12 cellular contexts compared by ENCODE assay signal in the genomic region with DNA sequence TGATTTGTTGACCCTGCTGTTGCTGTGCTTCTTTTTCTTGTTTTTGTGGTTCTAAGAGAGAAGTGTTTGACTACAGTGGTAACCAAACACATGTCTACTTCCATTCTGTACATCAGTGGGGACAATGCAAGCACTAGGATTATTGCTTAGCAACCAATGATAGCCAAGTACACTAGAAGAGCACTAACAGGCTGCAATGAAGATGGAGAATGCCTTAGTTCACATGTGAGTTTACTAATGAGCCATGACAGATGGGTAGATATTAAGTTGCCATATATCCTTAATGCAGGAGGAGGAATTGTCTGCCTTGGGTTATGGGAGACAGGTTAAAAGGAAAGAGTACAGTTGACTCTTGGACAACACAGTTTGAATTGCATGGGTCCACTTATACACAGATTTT.
DNase-seq lines count a peak whose midpoint lies in the region; ATAC-seq and FAIRE-seq lines count a peak whose summit lies in the region.
"Had no signal": no experiment of that assay in that cellular context is flagged by ENCODE, and none has a peak within 500 bp of the region (broad histone marks: within the 10 kb centered on the region; RNA-seq: fewer than 3 reads in every experiment).

No MANE protein-coding gene starts in this region.

- ATAC-seq in GM18498 (IDR thresholded peaks at IDR 0.05; ENCODE audit: unreplicated experiment) (no peak), GM21717 (IDR thresholded peaks at IDR 0.05; ENCODE audit: unreplicated experiment) (no peak)
- ATAC-seq: naive thymus-derived CD4-positive, alpha-beta T cell had no signal

- DNase-seq in DMS153 (lab: John Stamatoyannopoulos, UW): peak; percentile 91
- DNase-seq in NCI-H1092 treated with DMSO at 0.1 percent for 48 hours (lab: John Stamatoyannopoulos, UW): peak; percentile 58
- peak; percentile 100 for DNase-seq in NCI-H524 treated with DMSO at 0.1 percent for 48 hours (lab: John Stamatoyannopoulos, UW)
- no peak for DNase-seq in stimulated activated CD4-positive, alpha-beta T cell treated with anti-CD3 and anti-CD28 coated beads, Interleukin-2, amount 100 ng/mL, for 48 hours
- DNase-seq: activated CD4-positive, alpha-beta T cell treated with anti-CD3 and anti-CD28 coated beads for 1 hour; esophagus squamous epithelium; immature natural killer cell; naive thymus-derived CD4-positive, alpha-beta T cell; SHP77 had no signal

- FAIRE-seq in islet of Langerhans (lab: Jason Lieb, UNC): peak; percentile 64

Comparison
In these comparisons a context has a peak if more than half of its experiments do, and no peak if none do; other contexts are left out.
1. DNase-seq: peak in DMS153 (single experiment), NCI-H1092 treated with DMSO at 0.1 percent for 48 hours (single experiment) and NCI-H524 treated with DMSO at 0.1 percent for 48 hours (single experiment); none in stimulated activated CD4-positive, alpha-beta T cell treated with anti-CD3 and anti-CD28 coated beads, Interleukin-2, amount 100 ng/mL, for 48 hours (0 of 2).